ENCODE assay signal across 1 cellular context in genomic region chr3:196080997-196081833, GRCh38.
TF ChIP-seq lines count a peak whose summit lies in the region.

No MANE protein-coding gene starts in this region.

TF ChIP-seq in HepG2, 621 proteins besides CTCF, POLR2A, EP300 and RAD21 (continued from another document):
- no peak for TF ChIP-seq KLF12 (CRISPR knock-in tag; IDR thresholded peaks at IDR 0.05; ENCODE audit: borderline replicate concordance)
- 0 out of 2 replicates have a peak, but pooled peaks have one; percentile 22 for TF ChIP-seq JUNB (CRISPR knock-in tag; IDR thresholded peaks at IDR 0.05; ENCODE audit: borderline replicate concordance)
- no peak for TF ChIP-seq CAMTA2 (CRISPR knock-in tag; IDR thresholded peaks at IDR 0.05; ENCODE audit: borderline replicate concordance)
- no peak; the same call in 1 of the 2 replicates for TF ChIP-seq SPEN (CRISPR knock-in tag; IDR thresholded peaks at IDR 0.05; ENCODE audit: low read depth)
- TF ChIP-seq XBP1 (CRISPR knock-in tag; IDR thresholded peaks at IDR 0.05), result no peak
- no peak for TF ChIP-seq ZNF547 (CRISPR knock-in tag; IDR thresholded peaks at IDR 0.05)
- peak; percentile 24; the same call in 1 of the 2 replicates for TF ChIP-seq AFF4 (CRISPR knock-in tag; IDR thresholded peaks at IDR 0.05)
- no peak for TF ChIP-seq RBFOX2 (IDR thresholded peaks at IDR 0.05; ENCODE audit: low read depth, low read length)
- no peak for TF ChIP-seq RFXAP (CRISPR knock-in tag; IDR thresholded peaks at IDR 0.05; ENCODE audit: borderline replicate concordance)
- TF ChIP-seq BCL6 (CRISPR knock-in tag; IDR thresholded peaks at IDR 0.05), result no peak
- TF ChIP-seq HNF1A (IDR thresholded peaks at IDR 0.05; ENCODE audit: low read depth), result no peak
- no peak for TF ChIP-seq HNF1A (CRISPR knock-in tag; IDR thresholded peaks at IDR 0.05; ENCODE audit: borderline replicate concordance)
